In genomic region chr6:14102330-14102729, GRCh38 we compare ENCODE assay signal across 25 cellular contexts. TPM values are rescaled to one million over a fixed set of nuclear protein-coding genes. Genes with fewer than 3 reads are reported as not detected.
A peak's percentile ranks its signal among the peaks of the same experiment; 100 is the strongest.
DNase-seq lines count a peak whose midpoint lies in the region; ATAC-seq, FAIRE-seq and TF ChIP-seq lines count a peak whose summit lies in the region.
"Had no signal": no experiment of that assay in that cellular context is flagged by ENCODE, and none has a peak within 500 bp of the region (broad histone marks: within the 10 kb centered on the region; RNA-seq: fewer than 3 reads in every experiment).

No MANE protein-coding gene starts in this region.

- CTCF ChIA-PET in activated CD8-positive, alpha-beta memory T cell treated with anti-CD3 and anti-CD28 coated beads, Interleukin-2, amount 10 ng/mL, durations not matched to agents 7 days and 5 days (lab: Charles Lee): interaction anchor here (1.6 kb wide), 1 partner anchor 35 kb away, joined by 5 read pairs; no protein-coding TSS in a partner anchor
- CTCF ChIA-PET in activated naive CD4-positive, alpha-beta T cell treated with anti-CD3 and anti-CD28 coated beads, Interleukin-2, amount 10 ng/mL, durations not matched to agents 7 days and 5 days (lab: Charles Lee): no interaction called here

- H3K4me3 ChIP-seq in bronchial epithelial cell (ENCODE audit: low read depth, low read length): no peak overlapping the region
- H3K4me3 ChIP-seq: BLaER1 treated with 17β-estradiol and CSF1 and Interleukin-3, amounts not matched to agents 10 nM and 100 nM; GM23338 had no signal

- DNase-seq in activated CD8-positive, alpha-beta memory T cell treated with anti-CD3 and anti-CD28 coated beads for 24 hours: peak; percentile 44
- no peak for DNase-seq in activated CD8-positive, alpha-beta memory T cell treated with anti-CD3 and anti-CD28 coated beads, Interleukin-2, amount 10 ng/mL, durations not matched to agents 7 days and 5 days
- DNase-seq in bronchial epithelial cell (ENCODE audit: low read depth) (no peak), NCI-H526 (lab: John Stamatoyannopoulos, UW) (no peak), anterior cingulate cortex (lab: John Stamatoyannopoulos, UW) (no peak)
- DNase-seq in activated naive CD4-positive, alpha-beta T cell treated with anti-CD3 and anti-CD28 coated beads, Interleukin-2, amount 10 ng/mL, durations not matched to agents 7 days and 5 days: no peak
- DNase-seq: ACHN; AML-193; BE2C; CD4-positive, alpha-beta T cell; CD8-positive, alpha-beta memory T cell; DMS 273 treated with DMSO at 0.1 percent for 48 hours; DMS79; EL; GDM1; H9 had no signal

- no peak for ATAC-seq in activated CD8-positive, alpha-beta memory T cell treated with anti-CD3 and anti-CD28 coated beads, Interleukin-2, amount 10 ng/mL, durations not matched to agents 7 days and 5 days
- peak; percentile 56 for ATAC-seq in stimulated activated memory B cell treated with anti-CD40 and anti-IgM and Interleukin-4, amounts not matched to agents 10 μg/mL and 1 μg/mL and 100 μg/mL, for 72 hours
- ATAC-seq: GM23338, HCT116 had no signal

- peaks cover 2% of the 10 kb centered on the region for H3K27me3 ChIP-seq in bronchial epithelial cell (ENCODE audit: control insufficient read depth, insufficient read depth, low read length)
- H3K27me3 ChIP-seq: BE2C; BLaER1 treated with 17β-estradiol and CSF1 and Interleukin-3, amounts not matched to agents 10 nM and 100 nM had no signal

- H3K4me1 Mint-ChIP-seq in activated CD8-positive, alpha-beta memory T cell treated with anti-CD3 and anti-CD28 coated beads, Interleukin-2, amount 10 ng/mL, durations not matched to agents 7 days and 5 days: no peaks in the 10 kb centered on the region
- peaks cover 60% of the 10 kb centered on the region for H3K4me1 Mint-ChIP-seq in stimulated activated memory B cell treated with anti-CD40 and anti-IgM and Interleukin-4, amounts not matched to agents 10 μg/mL and 1 μg/mL and 100 μg/mL, for 72 hours
- peaks cover under 1% of the 10 kb centered on the region for H3K4me1 Mint-ChIP-seq in activated naive CD4-positive, alpha-beta T cell treated with anti-CD3 and anti-CD28 coated beads, Interleukin-2, amount 10 ng/mL, durations not matched to agents 7 days and 5 days
- H3K4me1 Mint-ChIP-seq: GM23338 had no signal

- H3K27me3 Mint-ChIP-seq in activated CD8-positive, alpha-beta memory T cell treated with anti-CD3 and anti-CD28 coated beads, Interleukin-2, amount 10 ng/mL, durations not matched to agents 7 days and 5 days: peaks cover 18% of the 10 kb centered on the region
- no peaks in the 10 kb centered on the region for H3K27me3 Mint-ChIP-seq in stimulated activated memory B cell treated with anti-CD40 and anti-IgM and Interleukin-4, amounts not matched to agents 10 μg/mL and 1 μg/mL and 100 μg/mL, for 72 hours
- peaks cover 16% of the 10 kb centered on the region for H3K27me3 Mint-ChIP-seq in activated naive CD4-positive, alpha-beta T cell treated with anti-CD3 and anti-CD28 coated beads, Interleukin-2, amount 10 ng/mL, durations not matched to agents 7 days and 5 days
- H3K27me3 Mint-ChIP-seq: CD4-positive, alpha-beta T cell had no signal

- peaks cover 12% of the 10 kb centered on the region for H3K9me3 Mint-ChIP-seq in activated CD8-positive, alpha-beta memory T cell treated with anti-CD3 and anti-CD28 coated beads, Interleukin-2, amount 10 ng/mL, durations not matched to agents 7 days and 5 days (ENCODE audit: low read depth)
- no peaks in the 10 kb centered on the region for H3K9me3 Mint-ChIP-seq in stimulated activated memory B cell treated with anti-CD40 and anti-IgM and Interleukin-4, amounts not matched to agents 10 μg/mL and 1 μg/mL and 100 μg/mL, for 72 hours
- peaks cover 12% of the 10 kb centered on the region for H3K9me3 Mint-ChIP-seq in activated naive CD4-positive, alpha-beta T cell treated with anti-CD3 and anti-CD28 coated beads, Interleukin-2, amount 10 ng/mL, durations not matched to agents 7 days and 5 days

- H3K4me3 Mint-ChIP-seq in activated CD8-positive, alpha-beta memory T cell treated with anti-CD3 and anti-CD28 coated beads, Interleukin-2, amount 10 ng/mL, durations not matched to agents 7 days and 5 days: no peak overlapping the region
- no peak overlapping the region for H3K4me3 Mint-ChIP-seq in stimulated activated memory B cell treated with anti-CD40 and anti-IgM and Interleukin-4, amounts not matched to agents 10 μg/mL and 1 μg/mL and 100 μg/mL, for 72 hours
- H3K4me3 Mint-ChIP-seq in activated naive CD4-positive, alpha-beta T cell treated with anti-CD3 and anti-CD28 coated beads, Interleukin-2, amount 10 ng/mL, durations not matched to agents 7 days and 5 days: no peak overlapping the region
- H3K4me3 Mint-ChIP-seq: CD14-positive monocyte; CD4-positive, alpha-beta T cell; CD8-positive, alpha-beta memory T cell; GM23338; H9 had no signal

- H3K36me3 ChIP-seq in bronchial epithelial cell (ENCODE audit: control insufficient read depth, insufficient read depth, low read length): no peaks in the 10 kb centered on the region
- H3K36me3 ChIP-seq: BE2C; BLaER1 treated with 17β-estradiol and CSF1 and Interleukin-3, amounts not matched to agents 10 nM and 100 nM had no signal

- H3K36me3 Mint-ChIP-seq in activated CD8-positive, alpha-beta memory T cell treated with anti-CD3 and anti-CD28 coated beads, Interleukin-2, amount 10 ng/mL, durations not matched to agents 7 days and 5 days: peaks cover 9% of the 10 kb centered on the region
- H3K36me3 Mint-ChIP-seq in stimulated activated memory B cell treated with anti-CD40 and anti-IgM and Interleukin-4, amounts not matched to agents 10 μg/mL and 1 μg/mL and 100 μg/mL, for 72 hours: peaks cover 5% of the 10 kb centered on the region
- no peaks in the 10 kb centered on the region for H3K36me3 Mint-ChIP-seq in activated naive CD4-positive, alpha-beta T cell treated with anti-CD3 and anti-CD28 coated beads, Interleukin-2, amount 10 ng/mL, durations not matched to agents 7 days and 5 days

- H3K27ac Mint-ChIP-seq in activated CD8-positive, alpha-beta memory T cell treated with anti-CD3 and anti-CD28 coated beads, Interleukin-2, amount 10 ng/mL, durations not matched to agents 7 days and 5 days: no peak overlapping the region
- H3K27ac Mint-ChIP-seq in stimulated activated memory B cell treated with anti-CD40 and anti-IgM and Interleukin-4, amounts not matched to agents 10 μg/mL and 1 μg/mL and 100 μg/mL, for 72 hours: peak overlapping the region; percentile 86
- H3K27ac Mint-ChIP-seq in activated naive CD4-positive, alpha-beta T cell treated with anti-CD3 and anti-CD28 coated beads, Interleukin-2, amount 10 ng/mL, durations not matched to agents 7 days and 5 days: no peak overlapping the region
- H3K27ac Mint-ChIP-seq: CD4-positive, alpha-beta T cell; CD8-positive, alpha-beta memory T cell; GM23338; H9 had no signal

- no peak for TF ChIP-seq CTCF in bronchial epithelial cell (IDR thresholded peaks at IDR 0.05; ENCODE audit: insufficient read depth, low read length, severe bottlenecking)

- peak; percentile 7 for FAIRE-seq in bronchial epithelial cell (lab: Jason Lieb, UNC)
- FAIRE-seq: A204.1, D721Med, GM12891, GM19239 had no signal

RNA-seq across cellular contexts. Expression of gene CD83, which starts 15.2 kb away (rescaled TPM):
- total RNA-seq in activated CD8-positive, alpha-beta memory T cell treated with anti-CD3 and anti-CD28 coated beads, Interleukin-2, amount 10 ng/mL, durations not matched to agents 7 days and 5 days: 10 to 100 TPM in 1 of 2 experiments, 1 to 10 TPM in 1; 6.0 to 29.6 TPM
- total RNA-seq in bronchial epithelial cell: 0.53 and 1.0 TPM in 2 replicates
